ENCODE assay signal across 8 cellular contexts in genomic region chr15:20261321-20262280, GRCh38.
DNase-seq lines count a peak whose midpoint lies in the region; ATAC-seq and TF ChIP-seq lines count a peak whose summit lies in the region.
"Not testable (repeated sequence)": the region's sequence is repeated elsewhere in the genome, so short reads cannot be mapped to it uniquely, and the experiment has no call there.

No MANE protein-coding gene starts in this region.

- ATAC-seq in Panc1 (peak; percentile 33; the same call in 1 of the 2 replicates), Right ventricle myocardium inferior (peak; percentile 47), left colon (peak; percentile 26), upper lobe of left lung (ENCODE audit: low FRiP score in 2 of 2) (peak; percentile 3 to 12)

- TF ChIP-seq EP300 in upper lobe of left lung (IDR thresholded peaks at IDR 0.05) = not testable (repeated sequence)

- not testable (repeated sequence) for H3K9me3 Mint-ChIP-seq in MCF 10A (ENCODE audit: unreplicated experiment)

- not testable (repeated sequence) for H4K8ac ChIP-seq in neuronal stem cell (ENCODE audit: low read depth, low read length)

- H3K4me3 Mint-ChIP-seq in MCF 10A (ENCODE audit: unreplicated experiment) = not testable (repeated sequence)

- not testable (repeated sequence) for H2AK5ac ChIP-seq in neuronal stem cell (ENCODE audit: low read depth, low read length)

- H2BK12ac ChIP-seq in neuronal stem cell (ENCODE audit: low read length) = not testable (repeated sequence)

- H3K23ac ChIP-seq in neuronal stem cell (ENCODE audit: low read depth, low read length, poor library complexity) = not testable (repeated sequence)

- not testable (repeated sequence) for H3K36me3 ChIP-seq in HEK293 (ENCODE audit: control insufficient read depth in 2 of 2, insufficient read depth in 1 of 2, low read length in 2 of 2); Panc1 (ENCODE audit: control insufficient read depth, insufficient read depth, low read length); left ventricle myocardium inferior; neuronal stem cell (replicated peaks in 1 of 2; ENCODE audit: control insufficient read depth in 2 of 2, insufficient read depth in 2 of 2, low read length in 2 of 2); upper lobe of left lung

- TF ChIP-seq POLR2A in upper lobe of left lung (IDR thresholded peaks at IDR 0.05) = not testable (repeated sequence)

- TF ChIP-seq CTCF in HEK293 (tag by site-specific recombination; IDR thresholded peaks at IDR 0.05); Panc1 (IDR thresholded peaks at IDR 0.05); MCF 10A (IDR thresholded peaks at IDR 0.05; ENCODE audit: unreplicated experiment); left ventricle myocardium inferior (IDR thresholded peaks at IDR 0.05; ENCODE audit: borderline replicate concordance); upper lobe of left lung (IDR thresholded peaks at IDR 0.05): not testable (repeated sequence)

- H2BK120ac ChIP-seq in neuronal stem cell (ENCODE audit: low read depth, low read length) = not testable (repeated sequence)

- H2BK15ac ChIP-seq in neuronal stem cell (ENCODE audit: low read length) = not testable (repeated sequence)

- not testable (repeated sequence) for H3K9me3 ChIP-seq in HEK293 (ENCODE audit: control insufficient read depth, insufficient read depth, low read depth, low read length); Panc1 (ENCODE audit: control insufficient read depth, insufficient read depth, low read depth, low read length); neuronal stem cell (replicated peaks in 1 of 2; ENCODE audit: control insufficient read depth in 2 of 2, insufficient read depth in 1 of 2, low read depth in 1 of 2, low read length in 2 of 2); upper lobe of left lung
- peaks cover 18% of the 10 kb centered on the region for H3K9me3 ChIP-seq in left ventricle myocardium inferior (replicated peaks)

- in situ Hi-C loops in Panc1 (cut with HindIII; ENCODE audit: low pct_unique_long_range_greater_than_20kb, low sequenced_read_pairs) = not testable (repeated sequence)

- not testable (repeated sequence) for H3K4me3 ChIP-seq in HEK293 (ENCODE audit: low read depth, low read length); Panc1 (ENCODE audit: low read depth in 2 of 2, low read length in 2 of 2); left ventricle myocardium inferior; neuronal stem cell (ENCODE audit: low read length in 2 of 2); upper lobe of left lung

- H2AFZ ChIP-seq in neuronal stem cell (ENCODE audit: low read length) = peak overlapping the region; percentile 37

- BruUV-seq in Panc1 (replicated peaks; lab: Mats Ljungman, UMichigan); MCF 10A (replicated peaks; lab: Mats Ljungman, UMichigan): not testable (repeated sequence)

- not testable (repeated sequence) for H3K18ac ChIP-seq in neuronal stem cell (ENCODE audit: low read length)

- not testable (repeated sequence) for H3K14ac ChIP-seq in neuronal stem cell (ENCODE audit: low read length)

- not testable (repeated sequence) for H3K4me2 ChIP-seq in neuronal stem cell (ENCODE audit: insufficient read depth, low read length, poor library complexity, severe bottlenecking)

- not testable (repeated sequence) for H3K27me3 Mint-ChIP-seq in MCF 10A (ENCODE audit: insufficient read depth, unreplicated experiment)

- WGBS in neuronal stem cell (ENCODE audit: extremely low coverage in 2 of 2, insufficient read length in 2 of 2, insufficient replicate concordance in 1 of 2), 2 donors = no CpG with 5 or more reads among the region's 16 CpGs
- 75 to 77% methylated on average over 16 of the region's 16 CpGs for WGBS in upper lobe of left lung, 2 donors

- CTCF ChIA-PET in HEK293 (lab: Yijun Ruan, JAX); Panc1 (lab: Charles Lee): not testable (repeated sequence)
- CTCF ChIA-PET in MCF 10A (lab: Yijun Ruan, JAX) = interaction anchor here (0.6 kb wide), 1 partner anchor 95 kb away, joined by 3 read pairs; no protein-coding TSS in a partner anchor

- intact Hi-C loops in Panc1 (cut with micrococcal nuclease; ENCODE audit: unreplicated experiment); MCF 10A (cut with micrococcal nuclease); left ventricle myocardium inferior (cut with micrococcal nuclease); left colon (cut with DNase I, micrococcal nuclease): not testable (repeated sequence)
- intact Hi-C loops in Right ventricle myocardium inferior (cut with DNase I) = loop anchor here (5.0 kb wide), 1 partner anchor 86 kb away; no protein-coding TSS in a partner anchor

- H3K27ac Mint-ChIP-seq in MCF 10A (ENCODE audit: low read depth, unreplicated experiment) = not testable (repeated sequence)

- H4K91ac ChIP-seq in neuronal stem cell (ENCODE audit: low read depth, low read length, poor library complexity) = not testable (repeated sequence)

- not testable (repeated sequence) for H3K27me3 ChIP-seq in Panc1 (ENCODE audit: control insufficient read depth, insufficient read depth, low read length); neuronal stem cell (ENCODE audit: control insufficient read depth in 3 of 3, insufficient read depth in 3 of 3, low read depth in 1 of 3, low read length in 3 of 3); upper lobe of left lung
- H3K27me3 ChIP-seq in left ventricle myocardium inferior (ENCODE audit: low read depth) = peaks cover 33% of the 10 kb centered on the region

- not testable (repeated sequence) for H3K4me1 Mint-ChIP-seq in MCF 10A (ENCODE audit: insufficient read depth, unreplicated experiment)

- H3K79me1 ChIP-seq in neuronal stem cell (ENCODE audit: low read depth, low read length) = not testable (repeated sequence)

- not testable (repeated sequence) for H3K4me1 ChIP-seq in HEK293 (ENCODE audit: control insufficient read depth, insufficient read depth, low read length); Panc1 (ENCODE audit: control insufficient read depth, insufficient read depth, low read length); left ventricle myocardium inferior; neuronal stem cell (ENCODE audit: control insufficient read depth in 2 of 2, insufficient read depth in 1 of 2, low read depth in 1 of 2, low read length in 2 of 2); upper lobe of left lung

- H3K36me3 Mint-ChIP-seq in MCF 10A (ENCODE audit: insufficient read depth, unreplicated experiment) = not testable (repeated sequence)

- POLR2A ChIA-PET in HEK293 (lab: Yijun Ruan, JAX); Panc1 (lab: Charles Lee); MCF 10A (lab: Yijun Ruan, JAX): not testable (repeated sequence)

- DNase-seq in Panc1 (ENCODE audit: low read depth, low spot score); Right ventricle myocardium inferior (ENCODE audit: missing footprints); left colon; neuronal stem cell (ENCODE audit: low spot score): not testable (repeated sequence)
- DNase-seq in MCF 10A (ENCODE audit: unreplicated experiment) = peak; percentile 47
- DNase-seq in left ventricle myocardium inferior = peak; percentile 16
- peak in 1 of 2 donors; percentile 54 for DNase-seq in upper lobe of left lung

- not testable (repeated sequence) for H3K27ac ChIP-seq in HEK293 (ENCODE audit: extremely low read depth, low read depth, low read length); Panc1 (ENCODE audit: low read length); left ventricle myocardium inferior (replicated peaks); neuronal stem cell (replicated peaks; ENCODE audit: low read length); upper lobe of left lung

- not testable (repeated sequence) for H3K4ac ChIP-seq in neuronal stem cell (ENCODE audit: low read length)

- H3K9ac ChIP-seq in neuronal stem cell (ENCODE audit: low read depth, low read length, poor library complexity) = not testable (repeated sequence)

- not testable (repeated sequence) for H2BK5ac ChIP-seq in neuronal stem cell (ENCODE audit: low read length)

TF ChIP-seq in HEK293, 187 proteins besides CTCF, POLR2A, EP300 and RAD21:
- TF ChIP-seq ZIC2 (tag by site-specific recombination; IDR thresholded peaks at IDR 0.05) = peak; percentile 26; the same call in 1 of the 2 replicates
